ENCODE assay signal across 17 cellular contexts in genomic region chr9:96056221-96056620, GRCh38.
DNase-seq lines count a peak whose midpoint lies in the region; ATAC-seq lines count a peak whose summit lies in the region.
"Had no signal": no experiment of that assay in that cellular context is flagged by ENCODE, and none has a peak within 500 bp of the region (broad histone marks: within the 10 kb centered on the region; RNA-seq: fewer than 3 reads in every experiment).

No MANE protein-coding gene starts in this region.

- H3K27ac Mint-ChIP-seq in activated naive CD8-positive, alpha-beta T cell treated with anti-CD3 and anti-CD28 coated beads, Interleukin-2, amount 50 U/mL, for 24 hours: peak overlapping the region; percentile 21
- H3K27ac Mint-ChIP-seq in activated naive CD8-positive, alpha-beta T cell treated with anti-CD3 and anti-CD28 coated beads for 36 hours: no peak overlapping the region
- peak overlapping the region; percentile 81 to 89 for H3K27ac Mint-ChIP-seq in effector memory CD8-positive, alpha-beta T cell
- H3K27ac Mint-ChIP-seq in natural killer cell treated with Interleukin-12 subunit alpha and Interleukin-12 subunit beta and Interleukin-15 and Interleukin-18, amount 100 ng/mL, for 72 hours: peak overlapping the region; percentile 24 to 57
- H3K27ac Mint-ChIP-seq: CD14-positive monocyte, HFFc6 had no signal

- no peak overlapping the region for H3K4me3 Mint-ChIP-seq in activated naive CD8-positive, alpha-beta T cell treated with anti-CD3 and anti-CD28 coated beads, Interleukin-2, amount 50 U/mL, for 24 hours
- no peak overlapping the region for H3K4me3 Mint-ChIP-seq in activated naive CD8-positive, alpha-beta T cell treated with anti-CD3 and anti-CD28 coated beads for 36 hours
- no peak overlapping the region for H3K4me3 Mint-ChIP-seq in effector memory CD8-positive, alpha-beta T cell
- H3K4me3 Mint-ChIP-seq in natural killer cell treated with Interleukin-12 subunit alpha and Interleukin-12 subunit beta and Interleukin-15 and Interleukin-18, amount 100 ng/mL, for 72 hours: no peak overlapping the region
- H3K4me3 Mint-ChIP-seq: CD14-positive monocyte, HFFc6 had no signal

- peaks cover 11% of the 10 kb centered on the region for H3K9me3 Mint-ChIP-seq in activated naive CD8-positive, alpha-beta T cell treated with anti-CD3 and anti-CD28 coated beads, Interleukin-2, amount 50 U/mL, for 24 hours
- H3K9me3 Mint-ChIP-seq in activated naive CD8-positive, alpha-beta T cell treated with anti-CD3 and anti-CD28 coated beads for 36 hours: peaks cover 12% of the 10 kb centered on the region
- H3K9me3 Mint-ChIP-seq in effector memory CD8-positive, alpha-beta T cell: peaks cover 0 to 2% of the 10 kb centered on the region in 2 donors
- peaks cover 3% of the 10 kb centered on the region for H3K9me3 Mint-ChIP-seq in natural killer cell treated with Interleukin-12 subunit alpha and Interleukin-12 subunit beta and Interleukin-15 and Interleukin-18, amount 100 ng/mL, for 72 hours

- no peaks in the 10 kb centered on the region for H3K27me3 Mint-ChIP-seq in activated naive CD8-positive, alpha-beta T cell treated with anti-CD3 and anti-CD28 coated beads, Interleukin-2, amount 50 U/mL, for 24 hours
- no peaks in the 10 kb centered on the region for H3K27me3 Mint-ChIP-seq in activated naive CD8-positive, alpha-beta T cell treated with anti-CD3 and anti-CD28 coated beads for 36 hours
- H3K27me3 Mint-ChIP-seq in effector memory CD8-positive, alpha-beta T cell: no peaks in the 10 kb centered on the region
- H3K27me3 Mint-ChIP-seq in natural killer cell treated with Interleukin-12 subunit alpha and Interleukin-12 subunit beta and Interleukin-15 and Interleukin-18, amount 100 ng/mL, for 72 hours: peaks cover 0 to 5% of the 10 kb centered on the region in 2 donors

- ATAC-seq in activated naive CD8-positive, alpha-beta T cell treated with anti-CD3 and anti-CD28 coated beads, Interleukin-2, amount 50 U/mL, for 24 hours: no peak
- ATAC-seq in effector memory CD8-positive, alpha-beta T cell (replicated peaks): no peak
- no peak for ATAC-seq in natural killer cell treated with Interleukin-12 subunit alpha and Interleukin-12 subunit beta and Interleukin-15 and Interleukin-18, amount 100 ng/mL, for 72 hours
- ATAC-seq: A549, K562 had no signal

- peaks cover 24% of the 10 kb centered on the region for H3K4me1 Mint-ChIP-seq in activated naive CD8-positive, alpha-beta T cell treated with anti-CD3 and anti-CD28 coated beads, Interleukin-2, amount 50 U/mL, for 24 hours
- peaks cover 24% of the 10 kb centered on the region for H3K4me1 Mint-ChIP-seq in activated naive CD8-positive, alpha-beta T cell treated with anti-CD3 and anti-CD28 coated beads for 36 hours
- peaks cover 10 to 11% of the 10 kb centered on the region in 2 donors for H3K4me1 Mint-ChIP-seq in effector memory CD8-positive, alpha-beta T cell (ENCODE audit: low read depth in 2 of 2)
- H3K4me1 Mint-ChIP-seq in natural killer cell treated with Interleukin-12 subunit alpha and Interleukin-12 subunit beta and Interleukin-15 and Interleukin-18, amount 100 ng/mL, for 72 hours (ENCODE audit: low read depth in 2 of 2): peaks cover 19 to 28% of the 10 kb centered on the region in 2 donors

- no peak for DNase-seq in activated naive CD8-positive, alpha-beta T cell treated with anti-CD3 and anti-CD28 coated beads, Interleukin-2, amount 50 U/mL, for 24 hours
- no peak for DNase-seq in activated naive CD8-positive, alpha-beta T cell treated with anti-CD3 and anti-CD28 coated beads for 36 hours
- no peak for DNase-seq in effector memory CD8-positive, alpha-beta T cell
- DNase-seq in natural killer cell treated with Interleukin-12 subunit alpha and Interleukin-12 subunit beta and Interleukin-15 and Interleukin-18, amount 100 ng/mL, for 72 hours (ENCODE audit: low spot score): no peak
- no peak for DNase-seq in activated CD4-positive, alpha-beta T cell treated with anti-CD3 and anti-CD28 coated beads, Interleukin-2, amount 50 U/mL, for 48 hours
- DNase-seq in T-helper 2 cell (no peak), NCI-H510A treated with DMSO at 0.1 percent for 48 hours (lab: John Stamatoyannopoulos, UW) (no peak)
- DNase-seq: COR-L47, HFFc6, NCI-H1048, NCI-H1436 treated with DMSO at 0.1 percent for 48 hours, NCI-H2029 treated with DMSO at 0.1 percent for 48 hours, NCI-H82, SHP77 had no signal

- H3K36me3 Mint-ChIP-seq in activated naive CD8-positive, alpha-beta T cell treated with anti-CD3 and anti-CD28 coated beads, Interleukin-2, amount 50 U/mL, for 24 hours (ENCODE audit: low read depth): peaks cover 4% of the 10 kb centered on the region
- peaks cover 6% of the 10 kb centered on the region for H3K36me3 Mint-ChIP-seq in activated naive CD8-positive, alpha-beta T cell treated with anti-CD3 and anti-CD28 coated beads for 36 hours
- no peaks in the 10 kb centered on the region for H3K36me3 Mint-ChIP-seq in effector memory CD8-positive, alpha-beta T cell (ENCODE audit: insufficient read depth)
- no peaks in the 10 kb centered on the region for H3K36me3 Mint-ChIP-seq in natural killer cell treated with Interleukin-12 subunit alpha and Interleukin-12 subunit beta and Interleukin-15 and Interleukin-18, amount 100 ng/mL, for 72 hours
- H3K36me3 Mint-ChIP-seq: CD14-positive monocyte had no signal
